Comparison of ENCODE assay signal across 9 cellular contexts in genomic region chr1:162136760-162137537, GRCh38.
DNase-seq lines count a peak whose midpoint lies in the region; ATAC-seq, FAIRE-seq and TF ChIP-seq lines count a peak whose summit lies in the region.
"Had no signal": no experiment of that assay in that cellular context is flagged by ENCODE, and none has a peak within 500 bp of the region (broad histone marks: within the 10 kb centered on the region; RNA-seq: fewer than 3 reads in every experiment).

No MANE protein-coding gene starts in this region.

- no peak for TF ChIP-seq EP300 in sigmoid colon (IDR thresholded peaks at IDR 0.05)

- H2AFZ ChIP-seq in keratinocyte (ENCODE audit: control insufficient read depth, low read length), result no peak overlapping the region

- ATAC-seq in GM19035 (IDR thresholded peaks at IDR 0.05; ENCODE audit: unreplicated experiment), result no peak
- ATAC-seq in HG02588 (IDR thresholded peaks at IDR 0.05; ENCODE audit: unreplicated experiment), result no peak
- ATAC-seq in HG03175 (IDR thresholded peaks at IDR 0.05; ENCODE audit: unreplicated experiment), result no peak

- no peaks in the 10 kb centered on the region for H3K79me2 ChIP-seq in keratinocyte (ENCODE audit: control insufficient read depth, insufficient read depth, low read length)

- dilution Hi-C loops in keratinocyte (cut with MboI; ENCODE audit: extremely low pct_ligation_motif_present, low sequenced_read_pairs), result no loop called here

- no peak for TF ChIP-seq POLR2A in sigmoid colon (IDR thresholded peaks at IDR 0.05)

- FAIRE-seq in keratinocyte (lab: Jason Lieb, UNC), result peak; percentile 67

- H3K9me3 ChIP-seq in keratinocyte (ENCODE audit: control insufficient read depth, low read depth, low read length), result no peaks in the 10 kb centered on the region
- H3K9me3 ChIP-seq in sigmoid colon, result no peaks in the 10 kb centered on the region

- no peak overlapping the region for H3K4me3 ChIP-seq in keratinocyte (ENCODE audit: control insufficient read depth in 2 of 3, extremely low read depth in 1 of 3, insufficient read depth in 2 of 3, low read depth in 1 of 3, low read length in 3 of 3)
- no peak overlapping the region for H3K4me3 ChIP-seq in sigmoid colon

- intact Hi-C loops in sigmoid colon (cut with DNase I), result no loop called here

- no peaks in the 10 kb centered on the region for H4K20me1 ChIP-seq in keratinocyte (ENCODE audit: control insufficient read depth, extremely low read depth, insufficient read depth, low read length)

- DNase-seq in 8988T (peak; percentile 48), HPDE6-E6E7 (ENCODE audit: extremely low spot score) (peak; percentile 70), astrocyte of the hippocampus (ENCODE audit: low read depth, low spot score) (peak; percentile 82), keratinocyte (ENCODE audit: low read depth, low spot score) (no peak), sigmoid colon (no peak)
- DNase-seq: effector memory CD4-positive, alpha-beta T cell had no signal

- H3K4me1 ChIP-seq in keratinocyte (ENCODE audit: control insufficient read depth, extremely low read depth, insufficient read depth, low read length) (peaks cover 21% of the 10 kb centered on the region), sigmoid colon (peaks cover 0 to 57% (median 31%) of the 10 kb centered on the region in 4 donors)

- peak overlapping the region; percentile 31 for H3K4me2 ChIP-seq in keratinocyte (ENCODE audit: control insufficient read depth, extremely low read depth, insufficient read depth, low read depth, low read length)

- H3K27me3 ChIP-seq in keratinocyte (ENCODE audit: control insufficient read depth, extremely low read depth, insufficient read depth, low read length) (no peaks in the 10 kb centered on the region), sigmoid colon (no peaks in the 10 kb centered on the region)

- WGBS in sigmoid colon, 2 donors, result 70 to 74% methylated on average over 8 of the region's 8 CpGs

- no peak overlapping the region for H3K9ac ChIP-seq in keratinocyte (ENCODE audit: control insufficient read depth, extremely low read depth, insufficient read depth, low read length)

- H3K9me1 ChIP-seq in keratinocyte (ENCODE audit: control insufficient read depth, extremely low read depth, insufficient read depth, low read length), result no peaks in the 10 kb centered on the region

- no peak overlapping the region for H3K27ac ChIP-seq in keratinocyte (ENCODE audit: control insufficient read depth, insufficient read depth, low read length)
- peak overlapping the region in 2 of 4 donors; percentile 41 to 57 for H3K27ac ChIP-seq in sigmoid colon

- H3K36me3 ChIP-seq in keratinocyte (ENCODE audit: control insufficient read depth in 2 of 2, extremely low read depth in 1 of 2, insufficient read depth in 2 of 2, low read length in 2 of 2) (no peaks in the 10 kb centered on the region), sigmoid colon (no peaks in the 10 kb centered on the region)

- TF ChIP-seq CTCF in keratinocyte (optimal IDR thresholded peaks at IDR 0.05 in 1 of 3, IDR thresholded peaks at IDR 0.05 in 1 of 3, conservative IDR thresholded peaks at IDR 0.05 in 1 of 3; ENCODE audit: extremely low read depth in 1 of 3, insufficient read depth in 2 of 3, low read length in 3 of 3), result no peak
- no peak for TF ChIP-seq CTCF in sigmoid colon (IDR thresholded peaks at IDR 0.05)

Comparison
In these comparisons a context has a peak if more than half of its experiments do, and no peak if none do; other contexts are left out.
1. DNase-seq: peak in 8988T (single experiment), HPDE6-E6E7 (single experiment) and astrocyte of the hippocampus (single experiment); none in keratinocyte (single experiment) and sigmoid colon (single experiment).